ENCODE assay signal across 18 cellular contexts in the genomic region with DNA sequence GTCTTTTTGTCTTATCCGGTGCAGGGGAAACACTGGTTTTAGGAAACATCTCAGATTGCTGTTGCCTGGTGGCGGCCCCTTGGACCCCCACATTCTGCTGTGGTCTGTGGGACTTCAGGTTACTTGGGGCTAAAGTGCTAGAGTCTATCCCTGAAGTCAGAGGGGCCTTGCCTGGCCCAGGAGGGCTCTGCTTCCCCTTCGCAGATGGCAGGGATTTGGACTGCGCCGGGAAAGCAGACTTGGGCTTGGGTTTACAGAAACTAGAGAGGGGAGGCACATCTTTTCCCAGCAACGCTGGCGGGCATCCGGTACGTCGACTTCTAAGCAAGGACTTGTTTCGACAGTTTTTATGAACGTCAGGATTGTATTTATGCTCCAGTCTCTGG. TPM values are rescaled to one million over a fixed set of nuclear protein-coding genes. Genes with fewer than 3 reads are reported as not detected.
A peak's percentile ranks its signal among the peaks of the same experiment; 100 is the strongest.
DNase-seq lines count a peak whose midpoint lies in the region; ATAC-seq and TF ChIP-seq lines count a peak whose summit lies in the region.
"Had no signal": no experiment of that assay in that cellular context is flagged by ENCODE, and none has a peak within 500 bp of the region (broad histone marks: within the 10 kb centered on the region; RNA-seq: fewer than 3 reads in every experiment).

No MANE protein-coding gene starts in this region.

- peaks cover 84% of the 10 kb centered on the region for H3K4me1 Mint-ChIP-seq in activated naive CD4-positive, alpha-beta T cell treated with anti-CD3 and anti-CD28 coated beads, Interleukin-2, amount 10 ng/mL, durations not matched to agents 7 days and 5 days
- peaks cover 69% of the 10 kb centered on the region for H3K4me1 Mint-ChIP-seq in T-helper 17 cell
- H3K4me1 Mint-ChIP-seq in stimulated activated naive B cell treated with anti-CD40 and anti-IgM and Interleukin-4, amounts not matched to agents 10 μg/mL and 1 μg/mL and 100 μg/mL, for 72 hours, result peaks cover 34 to 80% of the 10 kb centered on the region in 2 donors

- H3K36me3 ChIP-seq in colonic mucosa, result peaks cover 35% of the 10 kb centered on the region

- CTCF ChIA-PET in activated naive CD4-positive, alpha-beta T cell treated with anti-CD3 and anti-CD28 coated beads, Interleukin-2, amount 10 ng/mL, durations not matched to agents 7 days and 5 days (lab: Charles Lee), result interaction anchor here (0.6 to 1.4 kb wide), 3 partner anchors 101 to 1264 kb away, joined by 3 to 4 read pairs (median 3); no protein-coding TSS in a partner anchor

- no peaks in the 10 kb centered on the region for H3K27me3 ChIP-seq in colonic mucosa
- H3K27me3 ChIP-seq: gastrocnemius medialis, pancreas, vagina had no signal

- TF ChIP-seq CTCF in colonic mucosa (IDR thresholded peaks at IDR 0.05) (no peak), GM20000 (IDR thresholded peaks at IDR 0.05; ENCODE audit: extremely low read depth, missing control alignments) (no peak)

- H3K4me1 ChIP-seq in colonic mucosa, result peaks cover 8% of the 10 kb centered on the region

- H3K9me3 Mint-ChIP-seq in activated naive CD4-positive, alpha-beta T cell treated with anti-CD3 and anti-CD28 coated beads, Interleukin-2, amount 10 ng/mL, durations not matched to agents 7 days and 5 days, result no peaks in the 10 kb centered on the region
- no peaks in the 10 kb centered on the region for H3K9me3 Mint-ChIP-seq in stimulated activated naive B cell treated with anti-CD40 and anti-IgM and Interleukin-4, amounts not matched to agents 10 μg/mL and 1 μg/mL and 100 μg/mL, for 72 hours

- no peaks in the 10 kb centered on the region for H3K27me3 Mint-ChIP-seq in activated naive CD4-positive, alpha-beta T cell treated with anti-CD3 and anti-CD28 coated beads, Interleukin-2, amount 10 ng/mL, durations not matched to agents 7 days and 5 days
- no peaks in the 10 kb centered on the region for H3K27me3 Mint-ChIP-seq in T-helper 17 cell
- H3K27me3 Mint-ChIP-seq in stimulated activated naive B cell treated with anti-CD40 and anti-IgM and Interleukin-4, amounts not matched to agents 10 μg/mL and 1 μg/mL and 100 μg/mL, for 72 hours, result no peaks in the 10 kb centered on the region

- H3K36me3 Mint-ChIP-seq in activated naive CD4-positive, alpha-beta T cell treated with anti-CD3 and anti-CD28 coated beads, Interleukin-2, amount 10 ng/mL, durations not matched to agents 7 days and 5 days, result peaks cover 90% of the 10 kb centered on the region
- H3K36me3 Mint-ChIP-seq in T-helper 17 cell (ENCODE audit: low read depth), result peaks cover 11% of the 10 kb centered on the region
- peaks cover 66 to 67% of the 10 kb centered on the region in 2 donors for H3K36me3 Mint-ChIP-seq in stimulated activated naive B cell treated with anti-CD40 and anti-IgM and Interleukin-4, amounts not matched to agents 10 μg/mL and 1 μg/mL and 100 μg/mL, for 72 hours

- ATAC-seq in T-helper 17 cell (no peak), left lobe of liver (no peak)
- ATAC-seq in stimulated activated naive B cell treated with anti-CD40 and anti-IgM and Interleukin-4, amounts not matched to agents 10 μg/mL and 1 μg/mL and 100 μg/mL, for 72 hours (replicated peaks), result no peak
- ATAC-seq: activated CD4-positive, CD25-positive, alpha-beta regulatory T cell treated with anti-CD3 and anti-CD28 coated beads, Interleukin-2, amount 50 U/mL, for 24 hours; gastrocnemius medialis; left colon; mucosa of descending colon; pancreas had no signal

- H3K27ac Mint-ChIP-seq in activated naive CD4-positive, alpha-beta T cell treated with anti-CD3 and anti-CD28 coated beads, Interleukin-2, amount 10 ng/mL, durations not matched to agents 7 days and 5 days, result peak overlapping the region; percentile 73
- peak overlapping the region; percentile 99 for H3K27ac Mint-ChIP-seq in T-helper 17 cell
- H3K27ac Mint-ChIP-seq in stimulated activated naive B cell treated with anti-CD40 and anti-IgM and Interleukin-4, amounts not matched to agents 10 μg/mL and 1 μg/mL and 100 μg/mL, for 72 hours, result peak overlapping the region; percentile 47

- intact Hi-C loops in colonic mucosa (cut with DNase I), result loop anchor here (5.0 to 10.0 kb wide), 3 partner anchors 179 to 479 kb away; no protein-coding TSS in a partner anchor

- H3K27ac ChIP-seq in colonic mucosa, result no peak overlapping the region
- H3K27ac ChIP-seq: gastrocnemius medialis, pancreas, vagina had no signal

- no peak overlapping the region for H3K4me3 Mint-ChIP-seq in activated naive CD4-positive, alpha-beta T cell treated with anti-CD3 and anti-CD28 coated beads, Interleukin-2, amount 10 ng/mL, durations not matched to agents 7 days and 5 days
- H3K4me3 Mint-ChIP-seq in T-helper 17 cell, result peak overlapping the region; percentile 79
- H3K4me3 Mint-ChIP-seq in stimulated activated naive B cell treated with anti-CD40 and anti-IgM and Interleukin-4, amounts not matched to agents 10 μg/mL and 1 μg/mL and 100 μg/mL, for 72 hours, result no peak overlapping the region

- H3K9ac ChIP-seq in colonic mucosa (ENCODE audit: low read depth in 2 of 2, low read length in 2 of 2), result no peak overlapping the region

- H3K9me3 ChIP-seq in T-helper 17 cell (ENCODE audit: control insufficient read depth, low read length, poor library complexity, severe bottlenecking), result no peaks in the 10 kb centered on the region
- no peaks in the 10 kb centered on the region for H3K9me3 ChIP-seq in colonic mucosa
- H3K9me3 ChIP-seq: gastrocnemius medialis, mucosa of descending colon, pancreas, vagina had no signal

- no peak for DNase-seq in activated naive CD4-positive, alpha-beta T cell treated with anti-CD3 and anti-CD28 coated beads, Interleukin-2, amount 10 ng/mL, durations not matched to agents 7 days and 5 days
- DNase-seq in activated naive CD4-positive, alpha-beta T cell (lab: John Stamatoyannopoulos, UW), result no peak
- DNase-seq in T-helper 17 cell (no peak), left lobe of liver (ENCODE audit: low spot score) (peak; percentile 33), colonic mucosa (no peak), GM20000 (ENCODE audit: low spot score) (no peak)
- DNase-seq in stimulated activated naive B cell treated with anti-CD40 and anti-IgM and Interleukin-4, amounts not matched to agents 10 μg/mL and 1 μg/mL and 100 μg/mL, for 72 hours, result no peak
- DNase-seq in stimulated activated naive CD4-positive, alpha-beta T cell treated with Interleukin-2 at 50 U/mL for 16 hours (lab: John Stamatoyannopoulos, UW), result no peak
- DNase-seq: amygdala; gastrocnemius medialis; left colon; mucosa of descending colon; NCI-H1105 treated with DMSO at 0.1 percent for 48 hours; RPMI8226; stimulated activated naive CD4-positive, alpha-beta T cell had no signal

- H3K4me3 ChIP-seq in colonic mucosa, result no peak overlapping the region
- H3K4me3 ChIP-seq: gastrocnemius medialis, mucosa of descending colon, pancreas, vagina had no signal

RNA-seq across cellular contexts. Expression of gene ZNF217, which starts 17.5 kb away (rescaled TPM):
- total RNA-seq in T-helper 17 cell (10 to 100 TPM; 70.4 to 72.8 TPM), left lobe of liver (11.1 TPM), colonic mucosa (10 to 100 TPM; 45.7 to 73.0 TPM)

Comparison
In these comparisons a context has a peak if more than half of its experiments do, and no peak if none do; other contexts are left out.
1. H3K27ac Mint-ChIP-seq: peak in every context shown above with its lines; median percentile 99 in T-helper 17 cell; 73 in activated naive CD4-positive, alpha-beta T cell treated with anti-CD3 and anti-CD28 coated beads, Interleukin-2, amount 10 ng/mL, durations not matched to agents 7 days and 5 days; 47 in stimulated activated naive B cell treated with anti-CD40 and anti-IgM and Interleukin-4, amounts not matched to agents 10 μg/mL and 1 μg/mL and 100 μg/mL, for 72 hours.